ENCODE assay signal across 1 cellular context in the genomic region with DNA sequence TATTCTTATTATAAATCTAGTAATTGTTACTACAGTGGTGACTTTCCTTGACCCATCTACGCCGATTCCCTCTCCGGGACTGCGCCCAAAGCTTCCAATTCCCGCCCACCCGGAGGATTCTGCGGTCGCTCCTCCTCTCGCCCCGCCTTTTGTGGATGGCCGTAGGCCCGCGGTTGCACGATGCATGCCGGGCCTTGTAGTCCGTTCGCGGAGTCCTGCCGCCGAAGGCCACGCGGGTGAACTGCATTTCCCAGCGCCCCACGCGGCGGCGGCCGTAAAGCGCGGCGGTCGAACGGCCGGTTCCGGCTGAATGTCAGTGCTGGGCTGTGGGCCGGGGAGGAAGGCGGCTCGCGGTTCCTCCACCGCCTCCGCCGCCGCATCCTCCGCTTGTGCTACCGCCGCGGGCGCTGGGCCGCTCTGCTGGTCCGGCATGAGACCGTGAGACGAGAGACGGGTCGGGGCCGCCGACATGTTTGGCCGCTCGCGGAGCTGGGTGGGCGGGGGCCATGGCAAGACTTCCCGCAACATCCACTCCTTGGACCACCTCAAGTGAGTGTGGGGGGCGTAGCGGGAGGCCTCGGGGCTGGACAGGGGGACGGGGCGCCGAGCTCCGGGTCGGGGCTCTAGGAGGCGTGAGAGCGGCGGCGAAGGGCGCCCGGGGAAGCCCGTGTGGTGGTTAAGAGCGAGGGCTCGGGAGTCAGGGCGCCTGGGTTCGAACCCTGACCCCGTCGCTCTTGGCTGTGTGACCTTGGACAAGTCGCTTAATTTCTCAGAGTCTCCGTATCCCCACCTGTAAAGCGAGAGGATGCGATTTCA.
TF ChIP-seq lines count a peak whose summit lies in the region.

A gene with protein sequence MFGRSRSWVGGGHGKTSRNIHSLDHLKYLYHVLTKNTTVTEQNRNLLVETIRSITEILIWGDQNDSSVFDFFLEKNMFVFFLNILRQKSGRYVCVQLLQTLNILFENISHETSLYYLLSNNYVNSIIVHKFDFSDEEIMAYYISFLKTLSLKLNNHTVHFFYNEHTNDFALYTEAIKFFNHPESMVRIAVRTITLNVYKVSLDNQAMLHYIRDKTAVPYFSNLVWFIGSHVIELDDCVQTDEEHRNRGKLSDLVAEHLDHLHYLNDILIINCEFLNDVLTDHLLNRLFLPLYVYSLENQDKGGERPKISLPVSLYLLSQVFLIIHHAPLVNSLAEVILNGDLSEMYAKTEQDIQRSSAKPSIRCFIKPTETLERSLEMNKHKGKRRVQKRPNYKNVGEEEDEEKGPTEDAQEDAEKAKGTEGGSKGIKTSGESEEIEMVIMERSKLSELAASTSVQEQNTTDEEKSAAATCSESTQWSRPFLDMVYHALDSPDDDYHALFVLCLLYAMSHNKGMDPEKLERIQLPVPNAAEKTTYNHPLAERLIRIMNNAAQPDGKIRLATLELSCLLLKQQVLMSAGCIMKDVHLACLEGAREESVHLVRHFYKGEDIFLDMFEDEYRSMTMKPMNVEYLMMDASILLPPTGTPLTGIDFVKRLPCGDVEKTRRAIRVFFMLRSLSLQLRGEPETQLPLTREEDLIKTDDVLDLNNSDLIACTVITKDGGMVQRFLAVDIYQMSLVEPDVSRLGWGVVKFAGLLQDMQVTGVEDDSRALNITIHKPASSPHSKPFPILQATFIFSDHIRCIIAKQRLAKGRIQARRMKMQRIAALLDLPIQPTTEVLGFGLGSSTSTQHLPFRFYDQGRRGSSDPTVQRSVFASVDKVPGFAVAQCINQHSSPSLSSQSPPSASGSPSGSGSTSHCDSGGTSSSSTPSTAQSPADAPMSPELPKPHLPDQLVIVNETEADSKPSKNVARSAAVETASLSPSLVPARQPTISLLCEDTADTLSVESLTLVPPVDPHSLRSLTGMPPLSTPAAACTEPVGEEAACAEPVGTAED (plus strand): TSS at position 316 of the 816 bp plus-strand sequence. CDS start 154 bp downstream, at position 470.

TF ChIP-seq in HepG2, 621 proteins besides CTCF, POLR2A, EP300 and RAD21 (continued from another document and continues in another):
- TF ChIP-seq, protein P1, sequence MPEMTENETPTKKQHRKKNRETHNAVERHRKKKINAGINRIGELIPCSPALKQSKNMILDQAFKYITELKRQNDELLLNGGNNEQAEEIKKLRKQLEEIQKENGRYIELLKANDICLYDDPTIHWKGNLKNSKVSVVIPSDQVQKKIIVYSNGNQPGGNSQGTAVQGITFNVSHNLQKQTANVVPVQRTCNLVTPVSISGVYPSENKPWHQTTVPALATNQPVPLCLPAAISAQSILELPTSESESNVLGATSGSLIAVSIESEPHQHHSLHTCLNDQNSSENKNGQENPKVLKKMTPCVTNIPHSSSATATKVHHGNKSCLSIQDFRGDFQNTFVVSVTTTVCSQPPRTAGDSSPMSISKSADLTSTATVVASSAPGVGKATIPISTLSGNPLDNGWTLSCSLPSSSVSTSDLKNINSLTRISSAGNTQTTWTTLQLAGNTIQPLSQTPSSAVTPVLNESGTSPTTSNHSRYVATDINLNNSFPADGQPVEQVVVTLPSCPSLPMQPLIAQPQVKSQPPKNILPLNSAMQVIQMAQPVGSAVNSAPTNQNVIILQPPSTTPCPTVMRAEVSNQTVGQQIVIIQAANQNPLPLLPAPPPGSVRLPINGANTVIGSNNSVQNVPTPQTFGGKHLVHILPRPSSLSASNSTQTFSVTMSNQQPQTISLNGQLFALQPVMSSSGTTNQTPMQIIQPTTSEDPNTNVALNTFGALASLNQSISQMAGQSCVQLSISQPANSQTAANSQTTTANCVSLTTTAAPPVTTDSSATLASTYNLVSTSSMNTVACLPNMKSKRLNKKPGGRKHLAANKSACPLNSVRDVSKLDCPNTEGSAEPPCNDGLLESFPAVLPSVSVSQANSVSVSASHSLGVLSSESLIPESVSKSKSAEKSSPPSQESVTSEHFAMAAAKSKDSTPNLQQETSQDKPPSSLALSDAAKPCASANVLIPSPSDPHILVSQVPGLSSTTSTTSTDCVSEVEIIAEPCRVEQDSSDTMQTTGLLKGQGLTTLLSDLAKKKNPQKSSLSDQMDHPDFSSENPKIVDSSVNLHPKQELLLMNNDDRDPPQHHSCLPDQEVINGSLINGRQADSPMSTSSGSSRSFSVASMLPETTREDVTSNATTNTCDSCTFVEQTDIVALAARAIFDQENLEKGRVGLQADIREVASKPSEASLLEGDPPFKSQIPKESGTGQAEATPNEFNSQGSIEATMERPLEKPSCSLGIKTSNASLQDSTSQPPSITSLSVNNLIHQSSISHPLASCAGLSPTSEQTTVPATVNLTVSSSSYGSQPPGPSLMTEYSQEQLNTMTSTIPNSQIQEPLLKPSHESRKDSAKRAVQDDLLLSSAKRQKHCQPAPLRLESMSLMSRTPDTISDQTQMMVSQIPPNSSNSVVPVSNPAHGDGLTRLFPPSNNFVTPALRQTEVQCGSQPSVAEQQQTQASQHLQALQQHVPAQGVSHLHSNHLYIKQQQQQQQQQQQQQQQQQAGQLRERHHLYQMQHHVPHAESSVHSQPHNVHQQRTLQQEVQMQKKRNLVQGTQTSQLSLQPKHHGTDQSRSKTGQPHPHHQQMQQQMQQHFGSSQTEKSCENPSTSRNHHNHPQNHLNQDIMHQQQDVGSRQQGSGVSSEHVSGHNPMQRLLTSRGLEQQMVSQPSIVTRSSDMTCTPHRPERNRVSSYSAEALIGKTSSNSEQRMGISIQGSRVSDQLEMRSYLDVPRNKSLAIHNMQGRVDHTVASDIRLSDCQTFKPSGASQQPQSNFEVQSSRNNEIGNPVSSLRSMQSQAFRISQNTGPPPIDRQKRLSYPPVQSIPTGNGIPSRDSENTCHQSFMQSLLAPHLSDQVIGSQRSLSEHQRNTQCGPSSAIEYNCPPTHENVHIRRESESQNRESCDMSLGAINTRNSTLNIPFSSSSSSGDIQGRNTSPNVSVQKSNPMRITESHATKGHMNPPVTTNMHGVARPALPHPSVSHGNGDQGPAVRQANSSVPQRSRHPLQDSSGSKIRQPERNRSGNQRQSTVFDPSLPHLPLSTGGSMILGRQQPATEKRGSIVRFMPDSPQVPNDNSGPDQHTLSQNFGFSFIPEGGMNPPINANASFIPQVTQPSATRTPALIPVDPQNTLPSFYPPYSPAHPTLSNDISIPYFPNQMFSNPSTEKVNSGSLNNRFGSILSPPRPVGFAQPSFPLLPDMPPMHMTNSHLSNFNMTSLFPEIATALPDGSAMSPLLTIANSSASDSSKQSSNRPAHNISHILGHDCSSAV (CRISPR knock-in tag; IDR thresholded peaks at IDR 0.05; ENCODE audit: borderline replicate concordance) = 0 out of 2 replicates have a peak, but pooled peaks have one; percentile 59
- TF ChIP-seq AGO1 (IDR thresholded peaks at IDR 0.05; ENCODE audit: low read depth, low read length, poor library complexity, severe bottlenecking) (peak; percentile 78), ZNF83 (CRISPR knock-in tag; IDR thresholded peaks at IDR 0.05; ENCODE audit: borderline replicate concordance) (peak; percentile 94; the same call in 1 of the 2 replicates), ZMAT5 (CRISPR knock-in tag; IDR thresholded peaks at IDR 0.05; ENCODE audit: borderline replicate concordance, low read depth) (no peak), TGIF2 (CRISPR knock-in tag; IDR thresholded peaks at IDR 0.05) (peak; percentile 99), PHB2 (IDR thresholded peaks at IDR 0.05; ENCODE audit: partially characterized antibody) (no peak), GLI4 (CRISPR knock-in tag; IDR thresholded peaks at IDR 0.05; ENCODE audit: borderline replicate concordance) (peak; percentile 86; the same call in 1 of the 2 replicates), FOXA1 (IDR thresholded peaks at IDR 0.05) (no peak), FOXA1 (CRISPR knock-in tag; IDR thresholded peaks at IDR 0.05) (peak; percentile 37; the same call in 1 of the 2 replicates), SUZ12 (IDR thresholded peaks at IDR 0.05; ENCODE audit: low read depth, low read length) (peak; percentile 99), CHD4 (IDR thresholded peaks at IDR 0.05; ENCODE audit: borderline replicate concordance, low read length) (no peak), TCF7L2 (IDR thresholded peaks at IDR 0.05; ENCODE audit: low read depth, low read length) (no peak), ELF4 (CRISPR knock-in tag; IDR thresholded peaks at IDR 0.05; ENCODE audit: borderline replicate concordance) (no peak), IKZF5 (CRISPR knock-in tag; IDR thresholded peaks at IDR 0.05) (peak; percentile 97), MTA1 (CRISPR knock-in tag; IDR thresholded peaks at IDR 0.05; ENCODE audit: borderline replicate concordance) (peak; percentile 97), NPAS2 (CRISPR knock-in tag; IDR thresholded peaks at IDR 0.05; ENCODE audit: borderline replicate concordance) (no peak), IRX3 (CRISPR knock-in tag; IDR thresholded peaks at IDR 0.05; ENCODE audit: borderline replicate concordance, low read depth) (no peak; the same call in 1 of the 2 replicates), ZNF530 (CRISPR knock-in tag; IDR thresholded peaks at IDR 0.05; ENCODE audit: low read depth) (no peak), ELK4 (CRISPR knock-in tag; IDR thresholded peaks at IDR 0.05; ENCODE audit: borderline replicate concordance) (peak; percentile 96), SMARCC2 (IDR thresholded peaks at IDR 0.05) (no peak), ZNF557 (CRISPR knock-in tag; IDR thresholded peaks at IDR 0.05) (peak; percentile 76; the same call in 1 of the 2 replicates)
- TF ChIP-seq, protein P2, sequence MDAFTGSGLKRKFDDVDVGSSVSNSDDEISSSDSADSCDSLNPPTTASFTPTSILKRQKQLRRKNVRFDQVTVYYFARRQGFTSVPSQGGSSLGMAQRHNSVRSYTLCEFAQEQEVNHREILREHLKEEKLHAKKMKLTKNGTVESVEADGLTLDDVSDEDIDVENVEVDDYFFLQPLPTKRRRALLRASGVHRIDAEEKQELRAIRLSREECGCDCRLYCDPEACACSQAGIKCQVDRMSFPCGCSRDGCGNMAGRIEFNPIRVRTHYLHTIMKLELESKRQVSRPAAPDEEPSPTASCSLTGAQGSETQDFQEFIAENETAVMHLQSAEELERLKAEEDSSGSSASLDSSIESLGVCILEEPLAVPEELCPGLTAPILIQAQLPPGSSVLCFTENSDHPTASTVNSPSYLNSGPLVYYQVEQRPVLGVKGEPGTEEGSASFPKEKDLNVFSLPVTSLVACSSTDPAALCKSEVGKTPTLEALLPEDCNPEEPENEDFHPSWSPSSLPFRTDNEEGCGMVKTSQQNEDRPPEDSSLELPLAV (CRISPR knock-in tag; conservative IDR thresholded peaks at IDR 0.05; ENCODE audit: low read depth) = no peak
- TF ChIP-seq, protein P3, sequence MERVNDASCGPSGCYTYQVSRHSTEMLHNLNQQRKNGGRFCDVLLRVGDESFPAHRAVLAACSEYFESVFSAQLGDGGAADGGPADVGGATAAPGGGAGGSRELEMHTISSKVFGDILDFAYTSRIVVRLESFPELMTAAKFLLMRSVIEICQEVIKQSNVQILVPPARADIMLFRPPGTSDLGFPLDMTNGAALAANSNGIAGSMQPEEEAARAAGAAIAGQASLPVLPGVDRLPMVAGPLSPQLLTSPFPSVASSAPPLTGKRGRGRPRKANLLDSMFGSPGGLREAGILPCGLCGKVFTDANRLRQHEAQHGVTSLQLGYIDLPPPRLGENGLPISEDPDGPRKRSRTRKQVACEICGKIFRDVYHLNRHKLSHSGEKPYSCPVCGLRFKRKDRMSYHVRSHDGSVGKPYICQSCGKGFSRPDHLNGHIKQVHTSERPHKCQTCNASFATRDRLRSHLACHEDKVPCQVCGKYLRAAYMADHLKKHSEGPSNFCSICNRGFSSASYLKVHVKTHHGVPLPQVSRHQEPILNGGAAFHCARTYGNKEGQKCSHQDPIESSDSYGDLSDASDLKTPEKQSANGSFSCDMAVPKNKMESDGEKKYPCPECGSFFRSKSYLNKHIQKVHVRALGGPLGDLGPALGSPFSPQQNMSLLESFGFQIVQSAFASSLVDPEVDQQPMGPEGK (CRISPR knock-in tag; IDR thresholded peaks at IDR 0.05) = peak; percentile 75
